In the genomic region with DNA sequence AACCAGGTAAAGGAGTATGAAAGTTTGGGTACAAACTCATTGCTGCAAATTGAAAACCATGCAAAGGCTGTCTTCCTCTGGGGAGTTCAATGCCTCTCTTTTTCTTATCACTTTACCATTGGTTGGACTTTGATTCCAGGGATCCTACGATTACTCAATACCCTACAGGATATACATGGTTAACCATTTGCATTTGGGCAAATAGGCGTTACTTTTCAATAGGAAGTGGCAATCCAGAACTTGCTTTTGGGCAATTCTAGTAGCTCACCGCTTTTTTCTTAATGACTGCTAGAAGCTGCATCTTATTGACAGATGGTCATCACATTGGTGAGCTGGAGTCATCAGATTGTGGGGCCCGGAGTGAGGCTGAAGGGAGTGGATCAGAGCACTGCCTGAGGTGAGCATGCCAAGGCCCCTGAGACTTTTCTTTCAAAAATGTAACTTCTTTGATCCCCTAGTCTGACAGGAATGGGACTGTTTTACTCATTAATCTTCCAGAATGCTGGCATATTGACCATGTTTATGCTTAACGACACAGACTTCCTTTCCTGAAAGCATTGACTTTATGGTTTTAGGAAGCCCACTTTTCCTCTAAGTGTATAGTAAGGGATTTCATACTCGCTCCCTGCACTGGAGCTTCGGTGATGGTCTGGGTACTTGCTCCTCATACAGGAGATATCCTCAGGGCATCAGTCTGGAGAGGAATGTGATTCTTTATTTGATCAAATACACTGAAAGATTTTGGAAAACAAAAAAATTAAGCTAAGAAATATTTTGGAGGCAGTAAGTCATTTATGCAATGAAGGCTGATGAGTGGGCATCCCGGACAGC, we compare ENCODE assay signal across 1 cellular context.
TF ChIP-seq lines count a peak whose summit lies in the region.

A gene (plus strand): TSS at position 270 of the 831 bp plus-strand sequence. CDS start 13,039 bp downstream, outside the sequence.

TF ChIP-seq in GM23338, 12 proteins besides CTCF, POLR2A, EP300 and RAD21 (continued from another document):
- TF ChIP-seq, protein P1, sequence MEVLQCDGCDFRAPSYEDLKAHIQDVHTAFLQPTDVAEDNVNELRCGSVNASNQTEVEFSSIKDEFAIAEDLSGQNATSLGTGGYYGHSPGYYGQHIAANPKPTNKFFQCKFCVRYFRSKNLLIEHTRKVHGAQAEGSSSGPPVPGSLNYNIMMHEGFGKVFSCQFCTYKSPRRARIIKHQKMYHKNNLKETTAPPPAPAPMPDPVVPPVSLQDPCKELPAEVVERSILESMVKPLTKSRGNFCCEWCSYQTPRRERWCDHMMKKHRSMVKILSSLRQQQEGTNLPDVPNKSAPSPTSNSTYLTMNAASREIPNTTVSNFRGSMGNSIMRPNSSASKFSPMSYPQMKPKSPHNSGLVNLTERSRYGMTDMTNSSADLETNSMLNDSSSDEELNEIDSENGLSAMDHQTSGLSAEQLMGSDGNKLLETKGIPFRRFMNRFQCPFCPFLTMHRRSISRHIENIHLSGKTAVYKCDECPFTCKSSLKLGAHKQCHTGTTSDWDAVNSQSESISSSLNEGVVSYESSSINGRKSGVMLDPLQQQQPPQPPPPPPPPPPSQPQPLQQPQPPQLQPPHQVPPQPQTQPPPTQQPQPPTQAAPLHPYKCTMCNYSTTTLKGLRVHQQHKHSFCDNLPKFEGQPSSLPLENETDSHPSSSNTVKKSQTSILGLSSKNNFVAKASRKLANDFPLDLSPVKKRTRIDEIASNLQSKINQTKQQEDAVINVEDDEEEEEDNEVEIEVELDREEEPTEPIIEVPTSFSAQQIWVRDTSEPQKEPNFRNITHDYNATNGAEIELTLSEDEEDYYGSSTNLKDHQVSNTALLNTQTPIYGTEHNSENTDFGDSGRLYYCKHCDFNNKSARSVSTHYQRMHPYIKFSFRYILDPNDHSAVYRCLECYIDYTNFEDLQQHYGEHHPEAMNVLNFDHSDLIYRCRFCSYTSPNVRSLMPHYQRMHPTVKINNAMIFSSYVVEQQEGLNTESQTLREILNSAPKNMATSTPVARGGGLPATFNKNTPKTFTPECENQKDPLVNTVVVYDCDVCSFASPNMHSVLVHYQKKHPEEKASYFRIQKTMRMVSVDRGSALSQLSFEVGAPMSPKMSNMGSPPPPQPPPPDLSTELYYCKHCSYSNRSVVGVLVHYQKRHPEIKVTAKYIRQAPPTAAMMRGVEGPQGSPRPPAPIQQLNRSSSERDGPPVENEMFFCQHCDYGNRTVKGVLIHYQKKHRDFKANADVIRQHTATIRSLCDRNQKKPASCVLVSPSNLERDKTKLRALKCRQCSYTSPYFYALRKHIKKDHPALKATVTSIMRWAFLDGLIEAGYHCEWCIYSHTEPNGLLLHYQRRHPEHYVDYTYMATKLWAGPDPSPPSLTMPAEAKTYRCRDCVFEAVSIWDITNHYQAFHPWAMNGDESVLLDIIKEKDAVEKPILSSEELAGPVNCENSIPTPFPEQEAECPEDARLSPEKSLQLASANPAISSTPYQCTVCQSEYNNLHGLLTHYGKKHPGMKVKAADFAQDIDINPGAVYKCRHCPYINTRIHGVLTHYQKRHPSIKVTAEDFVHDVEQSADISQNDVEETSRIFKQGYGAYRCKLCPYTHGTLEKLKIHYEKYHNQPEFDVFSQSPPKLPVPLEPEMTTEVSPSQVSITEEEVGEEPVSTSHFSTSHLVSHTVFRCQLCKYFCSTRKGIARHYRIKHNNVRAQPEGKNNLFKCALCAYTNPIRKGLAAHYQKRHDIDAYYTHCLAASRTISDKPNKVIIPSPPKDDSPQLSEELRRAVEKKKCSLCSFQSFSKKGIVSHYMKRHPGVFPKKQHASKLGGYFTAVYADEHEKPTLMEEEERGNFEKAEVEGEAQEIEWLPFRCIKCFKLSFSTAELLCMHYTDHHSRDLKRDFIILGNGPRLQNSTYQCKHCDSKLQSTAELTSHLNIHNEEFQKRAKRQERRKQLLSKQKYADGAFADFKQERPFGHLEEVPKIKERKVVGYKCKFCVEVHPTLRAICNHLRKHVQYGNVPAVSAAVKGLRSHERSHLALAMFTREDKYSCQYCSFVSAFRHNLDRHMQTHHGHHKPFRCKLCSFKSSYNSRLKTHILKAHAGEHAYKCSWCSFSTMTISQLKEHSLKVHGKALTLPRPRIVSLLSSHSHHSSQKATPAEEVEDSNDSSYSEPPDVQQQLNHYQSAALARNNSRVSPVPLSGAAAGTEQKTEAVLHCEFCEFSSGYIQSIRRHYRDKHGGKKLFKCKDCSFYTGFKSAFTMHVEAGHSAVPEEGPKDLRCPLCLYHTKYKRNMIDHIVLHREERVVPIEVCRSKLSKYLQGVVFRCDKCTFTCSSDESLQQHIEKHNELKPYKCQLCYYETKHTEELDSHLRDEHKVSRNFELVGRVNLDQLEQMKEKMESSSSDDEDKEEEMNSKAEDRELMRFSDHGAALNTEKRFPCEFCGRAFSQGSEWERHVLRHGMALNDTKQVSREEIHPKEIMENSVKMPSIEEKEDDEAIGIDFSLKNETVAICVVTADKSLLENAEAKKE (CRISPR knock-in tag; IDR thresholded peaks at IDR 0.05) = no peak
- TF ChIP-seq CREB1 (CRISPR knock-in tag; IDR thresholded peaks at IDR 0.05; ENCODE audit: low read depth) (no peak), JUNB (IDR thresholded peaks at IDR 0.05; ENCODE audit: unreplicated experiment) (no peak), EZH2 (IDR thresholded peaks at IDR 0.05; ENCODE audit: low read depth, unreplicated experiment) (no peak), EZH2phosphoT487 (IDR thresholded peaks at IDR 0.05; ENCODE audit: unreplicated experiment) (no peak)
- TF ChIP-seq, protein P2, sequence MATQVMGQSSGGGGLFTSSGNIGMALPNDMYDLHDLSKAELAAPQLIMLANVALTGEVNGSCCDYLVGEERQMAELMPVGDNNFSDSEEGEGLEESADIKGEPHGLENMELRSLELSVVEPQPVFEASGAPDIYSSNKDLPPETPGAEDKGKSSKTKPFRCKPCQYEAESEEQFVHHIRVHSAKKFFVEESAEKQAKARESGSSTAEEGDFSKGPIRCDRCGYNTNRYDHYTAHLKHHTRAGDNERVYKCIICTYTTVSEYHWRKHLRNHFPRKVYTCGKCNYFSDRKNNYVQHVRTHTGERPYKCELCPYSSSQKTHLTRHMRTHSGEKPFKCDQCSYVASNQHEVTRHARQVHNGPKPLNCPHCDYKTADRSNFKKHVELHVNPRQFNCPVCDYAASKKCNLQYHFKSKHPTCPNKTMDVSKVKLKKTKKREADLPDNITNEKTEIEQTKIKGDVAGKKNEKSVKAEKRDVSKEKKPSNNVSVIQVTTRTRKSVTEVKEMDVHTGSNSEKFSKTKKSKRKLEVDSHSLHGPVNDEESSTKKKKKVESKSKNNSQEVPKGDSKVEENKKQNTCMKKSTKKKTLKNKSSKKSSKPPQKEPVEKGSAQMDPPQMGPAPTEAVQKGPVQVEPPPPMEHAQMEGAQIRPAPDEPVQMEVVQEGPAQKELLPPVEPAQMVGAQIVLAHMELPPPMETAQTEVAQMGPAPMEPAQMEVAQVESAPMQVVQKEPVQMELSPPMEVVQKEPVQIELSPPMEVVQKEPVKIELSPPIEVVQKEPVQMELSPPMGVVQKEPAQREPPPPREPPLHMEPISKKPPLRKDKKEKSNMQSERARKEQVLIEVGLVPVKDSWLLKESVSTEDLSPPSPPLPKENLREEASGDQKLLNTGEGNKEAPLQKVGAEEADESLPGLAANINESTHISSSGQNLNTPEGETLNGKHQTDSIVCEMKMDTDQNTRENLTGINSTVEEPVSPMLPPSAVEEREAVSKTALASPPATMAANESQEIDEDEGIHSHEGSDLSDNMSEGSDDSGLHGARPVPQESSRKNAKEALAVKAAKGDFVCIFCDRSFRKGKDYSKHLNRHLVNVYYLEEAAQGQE (IDR thresholded peaks at IDR 0.05; ENCODE audit: unreplicated experiment) = no peak
- TF ChIP-seq, protein P3, sequence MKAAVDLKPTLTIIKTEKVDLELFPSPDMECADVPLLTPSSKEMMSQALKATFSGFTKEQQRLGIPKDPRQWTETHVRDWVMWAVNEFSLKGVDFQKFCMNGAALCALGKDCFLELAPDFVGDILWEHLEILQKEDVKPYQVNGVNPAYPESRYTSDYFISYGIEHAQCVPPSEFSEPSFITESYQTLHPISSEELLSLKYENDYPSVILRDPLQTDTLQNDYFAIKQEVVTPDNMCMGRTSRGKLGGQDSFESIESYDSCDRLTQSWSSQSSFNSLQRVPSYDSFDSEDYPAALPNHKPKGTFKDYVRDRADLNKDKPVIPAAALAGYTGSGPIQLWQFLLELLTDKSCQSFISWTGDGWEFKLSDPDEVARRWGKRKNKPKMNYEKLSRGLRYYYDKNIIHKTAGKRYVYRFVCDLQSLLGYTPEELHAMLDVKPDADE (IDR thresholded peaks at IDR 0.05) = no peak
